ENCODE assay signal across 8 cellular contexts in genomic region chr14:61750708-61751474, GRCh38. TPM values are rescaled to one million over a fixed set of nuclear protein-coding genes. Genes with fewer than 3 reads are reported as not detected.
DNase-seq lines count a peak whose midpoint lies in the region; ATAC-seq and TF ChIP-seq lines count a peak whose summit lies in the region.

No MANE protein-coding gene starts in this region.

- TF ChIP-seq CTCF in DND-41 (IDR thresholded peaks at IDR 0.05; ENCODE audit: borderline replicate concordance, extremely low read depth, low read length, poor library complexity, severe bottlenecking) (no peak), body of pancreas (IDR thresholded peaks at IDR 0.05) (no peak)

- ATAC-seq in DND-41 (ENCODE audit: insufficient read depth, low read depth): peak; percentile 92
- ATAC-seq in GM21717 (IDR thresholded peaks at IDR 0.05; ENCODE audit: unreplicated experiment): peak; percentile 93
- ATAC-seq in body of pancreas: peak; percentile 99

- H3K79me2 ChIP-seq in DND-41 (ENCODE audit: insufficient read depth, low read length): no peaks in the 10 kb centered on the region

- no peak overlapping the region for H2AFZ ChIP-seq in DND-41 (ENCODE audit: low read depth, low read length)

- H3K9me3 ChIP-seq in DND-41 (ENCODE audit: insufficient read depth, low read length, severe bottlenecking): no peaks in the 10 kb centered on the region
- H3K9me3 ChIP-seq in body of pancreas: no peaks in the 10 kb centered on the region
- no peaks in the 10 kb centered on the region for H3K9me3 ChIP-seq in iPS DF 6.9 (ENCODE audit: control insufficient read depth, insufficient read depth, low read length)
- no peaks in the 10 kb centered on the region for H3K9me3 ChIP-seq in skeletal muscle satellite cell (replicated peaks; ENCODE audit: low read length)

- intact Hi-C loops in body of pancreas (cut with DNase I): loop anchor here (10.0 kb wide), 1 partner anchor 46 kb away; no protein-coding TSS in a partner anchor

- H3K27me3 ChIP-seq in DND-41 (ENCODE audit: insufficient read depth, low read length, poor library complexity) (no peaks in the 10 kb centered on the region), body of pancreas (no peaks in the 10 kb centered on the region), iPS DF 6.9 (ENCODE audit: control insufficient read depth, insufficient read depth, low read length) (no peaks in the 10 kb centered on the region), skeletal muscle satellite cell (ENCODE audit: control insufficient read depth, insufficient read depth, low read length) (no peaks in the 10 kb centered on the region)

- H3K9ac ChIP-seq in DND-41 (ENCODE audit: low read depth, low read length): no peak overlapping the region; the same call in 1 of the 2 replicates
- H3K9ac ChIP-seq in skeletal muscle satellite cell (ENCODE audit: low read depth, low read length): peak overlapping the region; percentile 83

- DNase-seq in DND-41: peak; percentile 69
- peak; percentile 77 to 78 for DNase-seq in Kasumi-1 (lab: John Stamatoyannopoulos, UW)
- DNase-seq in T-helper 9 cell: peak; percentile 65
- DNase-seq in body of pancreas: peak; percentile 83 to 91 (median 88)
- peak; percentile 45 for DNase-seq in iPS DF 6.9 (ENCODE audit: low read depth, low spot score)
- DNase-seq in SHP77 treated with DMSO at 0.1 percent for 48 hours (lab: John Stamatoyannopoulos, UW): no peak

- peak overlapping the region; percentile 50 for H3K4me2 ChIP-seq in DND-41 (ENCODE audit: insufficient read depth, low read length)
- peak overlapping the region; percentile 73 for H3K4me2 ChIP-seq in skeletal muscle satellite cell (ENCODE audit: low read length)

- H3K36me3 ChIP-seq in DND-41 (ENCODE audit: insufficient read depth, low read length) (peaks cover 26% of the 10 kb centered on the region), body of pancreas (replicated peaks in 1 of 2; ENCODE audit: insufficient read depth in 1 of 2, low read depth in 2 of 2) (peaks cover 0 to 4% of the 10 kb centered on the region in 2 donors), iPS DF 6.9 (ENCODE audit: control insufficient read depth, insufficient read depth, low read length) (no peaks in the 10 kb centered on the region; the same call in 1 of the 2 replicates), skeletal muscle satellite cell (ENCODE audit: insufficient read depth, low read length) (peaks cover 70% of the 10 kb centered on the region)

- H3K4me1 ChIP-seq in DND-41 (ENCODE audit: insufficient read depth, low read length) (no peaks in the 10 kb centered on the region), body of pancreas (peaks cover 10% of the 10 kb centered on the region), iPS DF 6.9 (ENCODE audit: control insufficient read depth, insufficient read depth, low read length) (peaks cover 2% of the 10 kb centered on the region; the same call in 1 of the 2 replicates), skeletal muscle satellite cell (ENCODE audit: control insufficient read depth, insufficient read depth, low read length) (peaks cover 87% of the 10 kb centered on the region)

- H3K4me3 ChIP-seq in DND-41 (ENCODE audit: low read depth in 1 of 2, low read length in 2 of 2) (peak overlapping the region in 1 of 2 experiments; percentile 47; a peak in 2 of 4 replicates), body of pancreas (peak overlapping the region; percentile 34 to 46), iPS DF 6.9 (ENCODE audit: low read length) (peak overlapping the region; percentile 52; the same call in 1 of the 2 replicates), skeletal muscle satellite cell (ENCODE audit: low read length) (peak overlapping the region; percentile 69)

- no peaks in the 10 kb centered on the region for H4K20me1 ChIP-seq in DND-41 (ENCODE audit: insufficient read depth, low read length)

- WGBS in body of pancreas, 2 donors: 1 to 2% methylated on average over 35 to 51 of the region's 54 CpGs
- no CpG with 5 or more reads among the region's 54 CpGs for WGBS in iPS DF 6.9 (ENCODE audit: insufficient coverage, insufficient read length)

- no peak overlapping the region for H3K27ac ChIP-seq in DND-41 (ENCODE audit: low read length)
- H3K27ac ChIP-seq in body of pancreas: peak overlapping the region in 3 of 4 donors; percentile 68 to 85 (median 75)
- H3K27ac ChIP-seq in iPS DF 6.9 (ENCODE audit: low read length): no peak overlapping the region

- TF ChIP-seq POLR2A in body of pancreas (IDR thresholded peaks at IDR 0.05): peak; percentile 39 to 70 (median 70)

RNA-seq across cellular contexts. Expression of gene SNAPC1, which starts 11.3 kb away (rescaled TPM):
- 1 to 10 TPM in 1 of 2 donors, under 1 TPM in 1; 0.66 to 2.6 TPM for total RNA-seq in body of pancreas
- 20.8 and 21.5 TPM in 2 replicates for total RNA-seq in skeletal muscle satellite cell (2012; rRNA removed)

RNA-seq across cellular contexts. Expression of gene HIF1A, which starts 55.6 kb away (rescaled TPM):
- total RNA-seq in body of pancreas: 10 to 100 TPM; 36.8 to 66.9 TPM
- total RNA-seq in skeletal muscle satellite cell (2012; rRNA removed): 339 and 489 TPM in 2 replicates

Comparison
In these comparisons a context has a peak if more than half of its experiments do, and no peak if none do; other contexts are left out.
1. H3K27ac ChIP-seq: peak in body of pancreas (3 of 4); none in DND-41 (single experiment) and iPS DF 6.9 (single experiment).
2. Peak in every context shown above with its lines, with median percentiles within 50 percentile points of each other: ATAC-seq.